ENCODE assay signal across 7 cellular contexts in the genomic region with DNA sequence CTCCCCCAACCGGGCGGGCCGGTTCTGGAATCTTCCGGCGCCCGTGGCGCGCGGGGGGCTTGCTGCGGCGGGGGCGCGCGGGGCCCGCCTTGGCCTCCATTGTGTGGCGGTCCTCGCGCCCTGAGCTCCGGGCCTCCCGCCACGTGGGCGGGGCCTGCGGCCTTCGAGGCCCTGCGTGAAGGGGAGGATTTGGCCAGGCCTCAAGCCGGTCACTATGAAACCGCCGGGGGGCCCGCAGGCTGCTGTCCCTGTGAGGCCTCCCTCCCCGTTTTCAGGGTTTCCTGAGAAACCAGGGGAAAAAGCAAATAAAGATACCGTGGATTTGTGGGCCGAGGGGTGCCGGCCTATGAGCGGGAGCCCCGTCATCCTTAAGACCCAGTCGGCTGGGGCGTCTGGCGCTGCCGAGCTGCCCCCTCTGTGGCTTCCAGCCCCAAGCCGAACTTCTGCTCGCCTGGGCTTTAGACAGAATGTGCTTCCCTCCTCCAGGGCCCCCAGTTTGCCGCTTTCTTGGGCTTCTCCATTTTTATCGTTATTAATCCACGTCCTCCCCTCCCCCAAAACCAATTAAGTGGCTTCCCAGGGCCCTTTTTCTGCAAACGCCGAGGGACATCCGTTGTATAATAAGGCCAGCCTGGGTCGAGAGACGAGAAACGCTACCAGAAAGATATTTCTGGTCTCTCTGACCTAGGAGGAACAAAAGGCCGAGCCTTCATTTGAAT. TPM values are rescaled to one million over a fixed set of nuclear protein-coding genes. Genes with fewer than 3 reads are reported as not detected.
A peak's percentile ranks its signal among the peaks of the same experiment; 100 is the strongest.
DNase-seq lines count a peak whose midpoint lies in the region; ATAC-seq and TF ChIP-seq lines count a peak whose summit lies in the region.

No MANE protein-coding gene starts in this region.

- TF ChIP-seq EP300 in transverse colon (IDR thresholded peaks at IDR 0.05; ENCODE audit: low read depth) = no peak

- peaks cover 44% of the 10 kb centered on the region for H3K36me3 Mint-ChIP-seq in nephron progenitor cell (ENCODE audit: low read depth)

- no peaks in the 10 kb centered on the region for H3K9me3 ChIP-seq in transverse colon

- no peaks in the 10 kb centered on the region for H3K27me3 ChIP-seq in transverse colon

- no peaks in the 10 kb centered on the region for H3K9me3 Mint-ChIP-seq in nephron progenitor cell

- peak overlapping the region; percentile 96 for H3K4me3 Mint-ChIP-seq in nephron progenitor cell

- peaks cover 5% of the 10 kb centered on the region for H3K27me3 Mint-ChIP-seq in nephron progenitor cell (ENCODE audit: low read depth, poor library complexity)

- peak overlapping the region; percentile 97 to 100 (median 100) for H3K27ac ChIP-seq in transverse colon

- intact Hi-C loops in transverse colon (cut with DNase I; ENCODE audit: low total_unique reads) = no loop called here

- peak; percentile 27 to 82 for DNase-seq in NCI-H446 (lab: John Stamatoyannopoulos, UW)
- DNase-seq in activated gamma-delta T cell (lab: John Stamatoyannopoulos, UW) = peak; percentile 59
- DNase-seq in fibroblast of villous mesenchyme (ENCODE audit: low read depth) = peak; percentile 72
- DNase-seq in nephron progenitor cell = peak; percentile 62
- peak; percentile 60 for DNase-seq in transverse colon

- H3K4me3 ChIP-seq in fibroblast of villous mesenchyme (ENCODE audit: low read depth, low read length) = peak overlapping the region; percentile 69
- peak overlapping the region; percentile 84 to 97 (median 90) for H3K4me3 ChIP-seq in transverse colon

- H3K4me1 Mint-ChIP-seq in nephron progenitor cell = peaks cover 69% of the 10 kb centered on the region

- peaks cover 0 to 18% (median 6%) of the 10 kb centered on the region in 4 donors for H3K36me3 ChIP-seq in transverse colon

- H3K4me1 ChIP-seq in transverse colon = peaks cover 25 to 62% (median 48%) of the 10 kb centered on the region in 4 donors

- WGBS in transverse colon (ENCODE audit: low coverage in 1 of 2), 2 donors = 1% methylated on average over 33 of the region's 51 CpGs; no CpG with 5 or more reads in 1 of the 2 donors

- peak; percentile 19 for ATAC-seq in GM18520 (IDR thresholded peaks at IDR 0.05; ENCODE audit: unreplicated experiment)
- peak; percentile 25 for ATAC-seq in HG02763 (IDR thresholded peaks at IDR 0.05; ENCODE audit: unreplicated experiment)

- H3K27ac Mint-ChIP-seq in nephron progenitor cell = peak overlapping the region; percentile 100

- TF ChIP-seq POLR2A in transverse colon (IDR thresholded peaks at IDR 0.05) = no peak

- no peak for TF ChIP-seq CTCF in fibroblast of villous mesenchyme (IDR thresholded peaks at IDR 0.05; ENCODE audit: insufficient read depth, low read depth, low read length)
- TF ChIP-seq CTCF in nephron progenitor cell (IDR thresholded peaks at IDR 0.05) = no peak
- TF ChIP-seq CTCF in transverse colon (IDR thresholded peaks at IDR 0.05) = no peak

- in situ Hi-C loops in transverse colon (cut with MboI; ENCODE audit: low pct_ligation_motif_present in 1 of 4, low pct_unique_long_range_greater_than_20kb in 1 of 4, low sequenced_read_pairs in 3 of 4) = no loop called here

RNA-seq across cellular contexts. Expression of a gene that starts 0.6 kb away (rescaled TPM):
- total RNA-seq in fibroblast of villous mesenchyme = 159 and 207 TPM in 2 replicates
- total RNA-seq in transverse colon = 100 to 1,000 TPM; 196 to 318 (median 205) TPM

RNA-seq across cellular contexts. Expression of a gene that starts 0.9 kb away (rescaled TPM):
- 22.9 and 24.5 TPM in 2 replicates for total RNA-seq in fibroblast of villous mesenchyme
- total RNA-seq in transverse colon = 100 to 1,000 TPM in 1 of 4 donors, 10 to 100 TPM in 3; 20.9 to 131 (median 31.5) TPM

RNA-seq across cellular contexts. Expression of a gene that starts 37.8 kb away (rescaled TPM):
- total RNA-seq in fibroblast of villous mesenchyme = 16.4 and 18.4 TPM in 2 replicates
- 10 to 100 TPM; 21.1 to 81.0 (median 43.6) TPM for total RNA-seq in transverse colon

RNA-seq across cellular contexts. Expression of a gene that starts 46.8 kb away (rescaled TPM):
- total RNA-seq in fibroblast of villous mesenchyme (0.86 TPM in 1 of 2 replicates, not detected in the other), transverse colon (1 to 10 TPM in 3 of 4 donors, not detected in 1; 1.2 to 5.0 (median 2.4) TPM)

Comparison
In these comparisons a context has a peak if more than half of its experiments do, and no peak if none do; other contexts are left out.
1. Peak in every context shown above with its lines: DNase-seq, ATAC-seq, H3K4me3 ChIP-seq and H3K27ac ChIP-seq.